Comparison of ENCODE assay signal across 35 cellular contexts in genomic region chr7:145795132-145795531, GRCh38.
"Had no signal": no experiment of that assay in that cellular context is flagged by ENCODE, and none has a peak within 500 bp of the region (broad histone marks: within the 10 kb centered on the region; RNA-seq: fewer than 3 reads in every experiment).

No MANE protein-coding gene starts in this region.

- H3K4me3 ChIP-seq: MG63 had no signal

- H3K27me3 ChIP-seq: MG63 had no signal

- H3K9me3 ChIP-seq: MG63 had no signal

- DNase-seq: Kasumi-1, MG63, MM.1S, MV-4-11, NCI-H1048, NCI-H1092, NCI-H1092 treated with DMSO at 0.1 percent for 48 hours, NCI-H1105, NCI-H1105 treated with DMSO at 0.1 percent for 48 hours, NCI-H1417, NCI-H1417 treated with DMSO at 0.1 percent for 48 hours, NCI-H1436, NCI-H1436 treated with DMSO at 0.1 percent for 48 hours, NCI-H146, NCI-H1694, NCI-H1694 treated with DMSO at 0.1 percent for 48 hours, NCI-H187, NCI-H187 treated with DMSO at 0.1 percent for 48 hours, NCI-H1930, NCI-H2029, NCI-H2029 treated with DMSO at 0.1 percent for 48 hours, NCI-H2081, NCI-H2081 treated with DMSO at 0.1 percent for 48 hours, NCI-H2107, NCI-H2171, NCI-H2171 treated with DMSO at 0.1 percent for 48 hours, NCI-H2227 treated with DMSO at 0.1 percent for 48 hours, NCI-H226, NCI-H345, NCI-H446, NCI-H446 treated with DMSO at 0.1 percent for 48 hours, NCI-H510A, NCI-H510A treated with DMSO at 0.1 percent for 48 hours, NCI-H524, NCI-H524 treated with DMSO at 0.1 percent for 48 hours had no signal

- H3K36me3 ChIP-seq: MG63 had no signal
